ENCODE assay signal across 22 cellular contexts in the genomic region with DNA sequence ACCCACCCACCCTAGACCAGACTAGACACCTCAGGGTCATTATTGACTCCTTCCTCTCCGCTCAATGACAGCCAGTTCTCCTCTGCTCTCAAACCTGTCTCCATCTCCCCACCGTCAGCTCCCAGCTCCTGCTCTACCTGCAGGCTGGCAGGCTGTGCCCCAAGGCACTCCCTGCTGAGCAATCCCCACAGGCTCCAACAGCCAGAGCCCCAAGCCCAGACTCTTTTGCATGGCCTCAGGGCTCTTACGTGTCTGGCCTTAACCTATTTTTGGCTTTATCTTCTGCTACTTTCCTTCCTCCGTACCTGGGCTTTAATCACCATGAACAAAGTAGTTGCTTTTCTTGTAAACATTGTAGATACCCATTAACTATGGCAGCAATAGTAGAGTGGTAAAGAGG.
DNase-seq lines count a peak whose midpoint lies in the region; ATAC-seq, FAIRE-seq and TF ChIP-seq lines count a peak whose summit lies in the region.
"Had no signal": no experiment of that assay in that cellular context is flagged by ENCODE, and none has a peak within 500 bp of the region (broad histone marks: within the 10 kb centered on the region; RNA-seq: fewer than 3 reads in every experiment).

No MANE protein-coding gene starts in this region.

- DNase-seq in NCI-H1417 (lab: John Stamatoyannopoulos, UW): peak in 2 of 3 experiments; percentile 53 to 72
- DNase-seq in NCI-H1417 treated with DMSO at 0.1 percent for 48 hours (lab: John Stamatoyannopoulos, UW): no peak
- peak; percentile 89 for DNase-seq in NCI-H146 (lab: John Stamatoyannopoulos, UW)
- DNase-seq in NCI-H69 (lab: John Stamatoyannopoulos, UW): peak; percentile 42
- DNase-seq in neuronal stem cell (ENCODE audit: low spot score): no peak
- no peak for DNase-seq in DMS53 (lab: John Stamatoyannopoulos, UW)
- no peak for DNase-seq in D721Med (ENCODE audit: insufficient read length, low spot score)
- DNase-seq: AML-193; CD4-positive, alpha-beta memory T cell; DND-41; EL; HFFc6 had no signal

- H3K4ac ChIP-seq in neuronal stem cell (ENCODE audit: low read length): no peak overlapping the region

- peaks cover 0 to 22% (median 0%) of the 10 kb centered on the region in 3 experiments for H3K27me3 ChIP-seq in neuronal stem cell (ENCODE audit: control insufficient read depth in 3 of 3, insufficient read depth in 3 of 3, low read depth in 1 of 3, low read length in 3 of 3)

- no peak overlapping the region for H3K4me3 ChIP-seq in neuronal stem cell (ENCODE audit: low read length in 2 of 2)
- H3K4me3 ChIP-seq: A549, GM23338 had no signal

- no peaks in the 10 kb centered on the region for H3K36me3 ChIP-seq in neuronal stem cell (replicated peaks in 1 of 2; ENCODE audit: control insufficient read depth in 2 of 2, insufficient read depth in 2 of 2, low read length in 2 of 2)

- H3K4me2 ChIP-seq in neuronal stem cell (ENCODE audit: insufficient read depth, low read length, poor library complexity, severe bottlenecking): no peak overlapping the region
- H3K4me2 ChIP-seq: A549, GM23338 had no signal

- H2BK15ac ChIP-seq in neuronal stem cell (ENCODE audit: low read length): peak overlapping the region; percentile 9

- H3K14ac ChIP-seq in neuronal stem cell (ENCODE audit: low read length): no peak overlapping the region

- H2AK5ac ChIP-seq in neuronal stem cell (ENCODE audit: low read depth, low read length): no peak overlapping the region

- no peak overlapping the region for H3K18ac ChIP-seq in neuronal stem cell (ENCODE audit: low read length)

- peaks cover 3 to 7% of the 10 kb centered on the region in 2 donors for H3K4me1 ChIP-seq in neuronal stem cell (ENCODE audit: control insufficient read depth in 2 of 2, insufficient read depth in 1 of 2, low read depth in 1 of 2, low read length in 2 of 2)
- H3K4me1 ChIP-seq: A549 had no signal

- H3K27ac ChIP-seq in neuronal stem cell (replicated peaks; ENCODE audit: low read length): no peak overlapping the region
- H3K27ac ChIP-seq: 22Rv1, A549 had no signal

- H3K9ac ChIP-seq in neuronal stem cell (ENCODE audit: low read depth, low read length, poor library complexity): no peak overlapping the region

- H3K79me1 ChIP-seq in neuronal stem cell (ENCODE audit: low read depth, low read length): no peaks in the 10 kb centered on the region

- ATAC-seq in HG02678 (IDR thresholded peaks at IDR 0.05; ENCODE audit: unreplicated experiment): no peak
- ATAC-seq: A549, GM23338, HCT116, HepG2 had no signal

- H2BK120ac ChIP-seq in neuronal stem cell (ENCODE audit: low read depth, low read length): no peak overlapping the region

- TF ChIP-seq CTCF in D721Med (IDR thresholded peaks at IDR 0.05; ENCODE audit: insufficient read depth, missing control alignments): no peak

- no CpG with 5 or more reads among the region's 4 CpGs for WGBS in neuronal stem cell (ENCODE audit: extremely low coverage in 2 of 2, insufficient read length in 2 of 2, insufficient replicate concordance in 1 of 2), 2 donors

- FAIRE-seq in D721Med (lab: Jason Lieb, UNC): no peak
- FAIRE-seq: A549, G401.6, GM12892, GM18507, H54, HepG2 had no signal

- no peak overlapping the region for H4K8ac ChIP-seq in neuronal stem cell (ENCODE audit: low read depth, low read length)

- H2AFZ ChIP-seq in neuronal stem cell (ENCODE audit: low read length): no peak overlapping the region
- H2AFZ ChIP-seq: GM23338 had no signal

- no peak overlapping the region for H4K91ac ChIP-seq in neuronal stem cell (ENCODE audit: low read depth, low read length, poor library complexity)

- no peaks in the 10 kb centered on the region for H3K9me3 ChIP-seq in neuronal stem cell (replicated peaks in 1 of 2; ENCODE audit: control insufficient read depth in 2 of 2, insufficient read depth in 1 of 2, low read depth in 1 of 2, low read length in 2 of 2)
- H3K9me3 ChIP-seq: A549 had no signal

- H3K23ac ChIP-seq in neuronal stem cell (ENCODE audit: low read depth, low read length, poor library complexity): no peak overlapping the region

- no peak overlapping the region for H2BK5ac ChIP-seq in neuronal stem cell (ENCODE audit: low read length)

- no peak overlapping the region for H2BK12ac ChIP-seq in neuronal stem cell (ENCODE audit: low read length)

Comparison
In these comparisons a context has a peak if more than half of its experiments do, and no peak if none do; other contexts are left out.
1. DNase-seq: peak in NCI-H1417 (2 of 3), NCI-H146 (single experiment) and NCI-H69 (single experiment); none in NCI-H1417 treated with DMSO at 0.1 percent for 48 hours (single experiment), neuronal stem cell (single experiment), DMS53 (single experiment) and D721Med (single experiment).